Comparison of ENCODE assay signal across 24 cellular contexts in genomic region chr11:6099577-6099976, GRCh38. TPM values are rescaled to one million over a fixed set of nuclear protein-coding genes. Genes with fewer than 3 reads are reported as not detected.
"Had no signal": no experiment of that assay in that cellular context is flagged by ENCODE, and none has a peak within 500 bp of the region (broad histone marks: within the 10 kb centered on the region; RNA-seq: fewer than 3 reads in every experiment).

No MANE protein-coding gene starts in this region.

- H3K4me3 ChIP-seq: left ventricle myocardium inferior, sigmoid colon, smooth muscle cell, upper lobe of right lung had no signal

- DNase-seq: activated CD4-positive, alpha-beta T cell treated with anti-CD3 and anti-CD28 coated beads for 1 hour; activated T-cell treated with anti-CD3 and anti-CD28 coated beads, Interleukin-2, amount 50 U/mL, for 1 hour; aorta; central memory CD4-positive, alpha-beta T cell; dermis blood vessel endothelial cell; effector CD8-positive, alpha-beta T cell; foreskin keratinocyte; left ventricle myocardium inferior; naive thymus-derived CD8-positive, alpha-beta T cell; sigmoid colon; stimulated activated CD4-positive, alpha-beta T cell treated with anti-CD3 and anti-CD28 coated beads, Interleukin-2, amount 100 ng/mL, for 48 hours; stimulated activated CD8-positive, alpha-beta memory T cell treated with anti-CD3 and anti-CD28 coated beads, Interleukin-4, amount 100 ng/mL, for 48 hours; stimulated activated naive CD4-positive, alpha-beta T cell; upper lobe of right lung; WERI-Rb-1 had no signal

- H3K4me1 ChIP-seq: foreskin keratinocyte, sigmoid colon, upper lobe of right lung had no signal

- H3K4me2 ChIP-seq: smooth muscle cell had no signal

- H3K9me3 ChIP-seq: left ventricle myocardium inferior, sigmoid colon, upper lobe of right lung had no signal

- H3K27me3 ChIP-seq: foreskin keratinocyte, sigmoid colon, upper lobe of right lung had no signal

- H3K27ac ChIP-seq: foreskin keratinocyte, left ventricle myocardium inferior, sigmoid colon, upper lobe of right lung, WERI-Rb-1 had no signal

- H3K36me3 ChIP-seq: left ventricle myocardium inferior, sigmoid colon, upper lobe of right lung, WERI-Rb-1 had no signal

RNA-seq across cellular contexts. Expression of gene OR56B4, which starts 7.9 kb away (rescaled TPM):
- total RNA-seq: activated naive CD4-positive, alpha-beta T cell treated with anti-CD3 and anti-CD28 coated beads, Interleukin-2, amount 50 U/mL, for 72 hours; aorta; dermis blood vessel endothelial cell; foreskin keratinocyte; glomerular endothelial cell; left ventricle myocardium inferior; lung microvascular endothelial cell; mesothelial cell of epicardium; naive thymus-derived CD8-positive, alpha-beta T cell; osteoblast; posterior vena cava; renal cortical epithelial cell; sigmoid colon; smooth muscle cell; subcutaneous adipose tissue; upper lobe of right lung had no signal
